Comparison of ENCODE assay signal across 8 cellular contexts in genomic region chr5:60687927-60688720, GRCh38. TPM values are rescaled to one million over a fixed set of nuclear protein-coding genes. Genes with fewer than 3 reads are reported as not detected.
A peak's percentile ranks its signal among the peaks of the same experiment; 100 is the strongest.
DNase-seq lines count a peak whose midpoint lies in the region; ATAC-seq and TF ChIP-seq lines count a peak whose summit lies in the region.

No MANE protein-coding gene starts in this region.

- H3K36me3 Mint-ChIP-seq in CD4-positive, CD25-positive, alpha-beta regulatory T cell, result no peaks in the 10 kb centered on the region

- H3K27me3 Mint-ChIP-seq in CD4-positive, CD25-positive, alpha-beta regulatory T cell, result peaks cover 5% of the 10 kb centered on the region

- no peaks in the 10 kb centered on the region for H3K9me3 ChIP-seq in CD4-positive, CD25-positive, alpha-beta regulatory T cell (ENCODE audit: control insufficient read depth in 2 of 2, low read length in 2 of 2)
- H3K9me3 ChIP-seq in esophagus squamous epithelium, result no peaks in the 10 kb centered on the region

- H3K27ac Mint-ChIP-seq in CD4-positive, CD25-positive, alpha-beta regulatory T cell, result no peak overlapping the region

- peak in 2 of 3 donors; percentile 27 to 38 for DNase-seq in CD4-positive, CD25-positive, alpha-beta regulatory T cell
- DNase-seq in RPMI7951 (ENCODE audit: low read depth) (peak; percentile 65), foreskin melanocyte (peak; percentile 39), NCI-H2029 (lab: John Stamatoyannopoulos, UW) (no peak), esophagus squamous epithelium (lab: John Stamatoyannopoulos, UW) (no peak), KG1 (lab: John Stamatoyannopoulos, UW) (no peak)

- peaks cover 0 to 2% (median 0%) of the 10 kb centered on the region in 7 donors for H3K9me3 Mint-ChIP-seq in CD4-positive, CD25-positive, alpha-beta regulatory T cell

- no peaks in the 10 kb centered on the region for H3K27me3 ChIP-seq in CD4-positive, CD25-positive, alpha-beta regulatory T cell (ENCODE audit: control insufficient read depth, insufficient read depth, low read length)
- no peaks in the 10 kb centered on the region for H3K27me3 ChIP-seq in esophagus squamous epithelium

- no peaks in the 10 kb centered on the region for H3K36me3 ChIP-seq in CD4-positive, CD25-positive, alpha-beta regulatory T cell (ENCODE audit: control insufficient read depth, insufficient read depth, low read length)
- H3K36me3 ChIP-seq in esophagus squamous epithelium, result no peaks in the 10 kb centered on the region

- H3K4me1 Mint-ChIP-seq in CD4-positive, CD25-positive, alpha-beta regulatory T cell, result peaks cover 2 to 17% (median 9%) of the 10 kb centered on the region in 4 donors

- H3K4me3 Mint-ChIP-seq in CD4-positive, CD25-positive, alpha-beta regulatory T cell, result no peak overlapping the region

- intact Hi-C loops in esophagus squamous epithelium (cut with DNase I), result no loop called here

- TF ChIP-seq CTCF in esophagus squamous epithelium (IDR thresholded peaks at IDR 0.05), result peak in 1 of 6 experiments; percentile 36

- peak; percentile 84 for ATAC-seq in CD4-positive, CD25-positive, alpha-beta regulatory T cell (ENCODE audit: low read depth in 2 of 2)
- peak; percentile 99 for ATAC-seq in GM18867 (IDR thresholded peaks at IDR 0.05; ENCODE audit: unreplicated experiment)
- ATAC-seq in HG03039 (IDR thresholded peaks at IDR 0.05; ENCODE audit: unreplicated experiment), result peak; percentile 93

- no peak overlapping the region for H3K27ac ChIP-seq in CD4-positive, CD25-positive, alpha-beta regulatory T cell (ENCODE audit: insufficient read depth, low read length, poor library complexity, severe bottlenecking)
- no peak overlapping the region for H3K27ac ChIP-seq in esophagus squamous epithelium

- 73 to 82% methylated on average over 3 of the region's 3 CpGs for WGBS in esophagus squamous epithelium, 2 donors

- H3K4me3 ChIP-seq in CD4-positive, CD25-positive, alpha-beta regulatory T cell (ENCODE audit: low read depth, low read length), result peak overlapping the region; percentile 11
- H3K4me3 ChIP-seq in esophagus squamous epithelium, result no peak overlapping the region

- no peaks in the 10 kb centered on the region for H3K4me1 ChIP-seq in CD4-positive, CD25-positive, alpha-beta regulatory T cell (ENCODE audit: control insufficient read depth, insufficient read depth, low read length, poor library complexity, severe bottlenecking)
- no peaks in the 10 kb centered on the region for H3K4me1 ChIP-seq in esophagus squamous epithelium

- no peak for TF ChIP-seq POLR2A in esophagus squamous epithelium (IDR thresholded peaks at IDR 0.05)

RNA-seq across cellular contexts. Expression of gene DEPDC1B, which starts 11.8 kb away (rescaled TPM):
- total RNA-seq in CD4-positive, CD25-positive, alpha-beta regulatory T cell, result 2.0 TPM
- 1 to 10 TPM in 3 of 4 donors, under 1 TPM in 1; 0.83 to 4.3 (median 1.8) TPM for polyA plus RNA-seq in CD4-positive, CD25-positive, alpha-beta regulatory T cell
- 24.0 and 28.5 TPM in 2 replicates for total RNA-seq in RPMI7951 (2014; rRNA removed; shearing (Covaris generic))
- total RNA-seq in esophagus squamous epithelium, result 10 to 100 TPM in 1 of 4 donors, 1 to 10 TPM in 3; 1.9 to 10.3 (median 5.3) TPM

Comparison
In these comparisons a context has a peak if more than half of its experiments do, and no peak if none do; other contexts are left out.
1. DNase-seq: peak in CD4-positive, CD25-positive, alpha-beta regulatory T cell (2 of 3), RPMI7951 (single experiment) and foreskin melanocyte (single experiment); none in NCI-H2029 (single experiment), esophagus squamous epithelium (single experiment) and KG1 (single experiment).
2. Peak in every context shown above with its lines, with median percentiles within 50 percentile points of each other: ATAC-seq.